In the genomic region with DNA sequence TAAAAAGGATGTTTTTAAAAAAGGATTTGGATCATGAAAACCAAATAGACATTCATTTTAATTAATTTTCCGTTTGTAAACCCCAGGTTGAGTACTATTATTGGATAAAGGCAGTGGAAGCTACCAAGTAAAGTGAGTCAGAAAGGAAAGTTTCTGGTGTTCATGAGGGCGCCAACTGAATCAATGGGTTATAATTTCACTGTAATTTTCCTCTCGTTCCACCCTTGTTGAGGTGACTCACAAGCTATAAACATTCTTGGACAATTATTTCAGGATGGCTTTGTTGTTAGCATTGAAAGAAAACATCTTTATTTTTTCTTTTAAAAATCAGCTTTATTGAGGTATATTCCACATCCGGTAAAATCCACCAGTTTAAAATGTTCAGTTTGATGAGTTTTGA, we compare ENCODE assay signal across 20 cellular contexts. TPM values are rescaled to one million over a fixed set of nuclear protein-coding genes. Genes with fewer than 3 reads are reported as not detected.
DNase-seq lines count a peak whose midpoint lies in the region; ATAC-seq and TF ChIP-seq lines count a peak whose summit lies in the region.
"Had no signal": no experiment of that assay in that cellular context is flagged by ENCODE, and none has a peak within 500 bp of the region (broad histone marks: within the 10 kb centered on the region; RNA-seq: fewer than 3 reads in every experiment).

No MANE protein-coding gene starts in this region.

- no peak overlapping the region for H3K27ac ChIP-seq in PC-9
- H3K27ac ChIP-seq: coronary artery, Peyer's patch, right atrium auricular region, upper lobe of left lung had no signal

- BruUV-seq in PC-9 (replicated peaks; lab: Mats Ljungman, UMichigan): no TSS peak

- no peaks in the 10 kb centered on the region for H3K27me3 ChIP-seq in PC-9 (ENCODE audit: insufficient read depth, low read depth)
- H3K27me3 ChIP-seq: Peyer's patch, right atrium auricular region, upper lobe of left lung had no signal

- H3K4me3 Mint-ChIP-seq in activated T-cell treated with anti-CD3 and anti-CD28 coated beads, Interleukin-2, amount 50 U/mL, for 72 hours: no peak overlapping the region
- H3K4me3 Mint-ChIP-seq: activated T-cell treated with anti-CD3 and anti-CD28 coated beads, Interleukin-2, amount 50 U/mL, for 4 hours; nephron progenitor cell; T-helper 1 cell treated with Interleukin-12 subunit alpha and Interleukin-12 subunit beta and Interleukin-4 antibody, amounts not matched to agents 30 μg/mL and 1 μg/mL, for 36 hours had no signal

- no peak for DNase-seq in activated T-cell treated with anti-CD3 and anti-CD28 coated beads, Interleukin-2, amount 50 U/mL, for 72 hours
- DNase-seq in activated T-cell treated with anti-CD3 and anti-CD28 coated beads, Interleukin-2, amount 50 U/mL, for 48 hours: no peak
- peak in 1 of 2 experiments; percentile 65 for DNase-seq in PC-9
- peak; percentile 59 for DNase-seq in dedifferentiated amniotic fluid mesenchymal stem cell (ENCODE audit: extremely low spot score)
- peak; percentile 68 for DNase-seq in stromal cell of bone marrow (ENCODE audit: low read depth)
- no peak for DNase-seq in activated gamma-delta T cell treated with Interleukin-2 at 50 U/mL for 16 hours
- no peak for DNase-seq in effector CD4-positive, alpha-beta T cell
- DNase-seq in NCI-H524 (lab: John Stamatoyannopoulos, UW): no peak
- DNase-seq: activated CD4-positive, alpha-beta T cell treated with anti-CD3 and anti-CD28 coated beads for 4 hours; activated T-cell treated with anti-CD3 and anti-CD28 coated beads, Interleukin-2, amount 50 U/mL, for 4 hours; amygdala; KG1; NCI-H1694 treated with DMSO at 0.1 percent for 48 hours; NCI-H510A; nephron progenitor cell; Peyer's patch; upper lobe of left lung had no signal

- H3K9me3 ChIP-seq in PC-9 (ENCODE audit: insufficient read depth, low read depth): no peaks in the 10 kb centered on the region
- H3K9me3 ChIP-seq: Peyer's patch, right atrium auricular region, upper lobe of left lung had no signal

- H3K9me2 ChIP-seq in PC-9 (ENCODE audit: insufficient read depth): no peaks in the 10 kb centered on the region

- peaks cover 16% of the 10 kb centered on the region for H3K27me3 Mint-ChIP-seq in activated T-cell treated with anti-CD3 and anti-CD28 coated beads, Interleukin-2, amount 50 U/mL, for 72 hours (ENCODE audit: low read depth)

- no peaks in the 10 kb centered on the region for H3K9me3 Mint-ChIP-seq in activated T-cell treated with anti-CD3 and anti-CD28 coated beads, Interleukin-2, amount 50 U/mL, for 72 hours
- H3K9me3 Mint-ChIP-seq: activated T-cell treated with anti-CD3 and anti-CD28 coated beads, Interleukin-2, amount 50 U/mL, for 4 hours; nephron progenitor cell; T-helper 1 cell treated with Interleukin-12 subunit alpha and Interleukin-12 subunit beta and Interleukin-4 antibody, amounts not matched to agents 30 μg/mL and 1 μg/mL, for 36 hours had no signal

- H3K27ac Mint-ChIP-seq in activated T-cell treated with anti-CD3 and anti-CD28 coated beads, Interleukin-2, amount 50 U/mL, for 72 hours: peak overlapping the region; percentile 44
- H3K27ac Mint-ChIP-seq: nephron progenitor cell; T-helper 1 cell treated with Interleukin-12 subunit alpha and Interleukin-12 subunit beta and Interleukin-4 antibody, amounts not matched to agents 30 μg/mL and 1 μg/mL, for 36 hours had no signal

- H3K4me2 ChIP-seq in PC-9: peak overlapping the region; percentile 9; the same call in 1 of the 2 replicates

- CTCF ChIA-PET in PC-9 (lab: Charles Lee): interaction anchor here (0.6 to 0.7 kb wide), 2 partner anchors 241 to 659 kb away, joined by 4 to 7 read pairs; partner anchors contain the start of gene CDK6

- H4K20me1 ChIP-seq in PC-9 (ENCODE audit: insufficient read depth): no peaks in the 10 kb centered on the region

- no peaks in the 10 kb centered on the region for H3K36me3 ChIP-seq in PC-9 (ENCODE audit: low read depth)
- H3K36me3 ChIP-seq: Peyer's patch, right atrium auricular region, upper lobe of left lung had no signal

- POLR2A ChIA-PET in PC-9 (lab: Charles Lee; ENCODE audit: unreplicated experiment): interaction anchor here (0.7 kb wide), 1 partner anchor 147 kb away, joined by 38 read pairs; no protein-coding TSS in a partner anchor

- no peaks in the 10 kb centered on the region for H3K36me3 Mint-ChIP-seq in activated T-cell treated with anti-CD3 and anti-CD28 coated beads, Interleukin-2, amount 50 U/mL, for 72 hours (ENCODE audit: insufficient read depth in 2 of 2)

- intact Hi-C loops in PC-9 (cut with micrococcal nuclease; ENCODE audit: unreplicated experiment): no loop called here

- no peak overlapping the region for H2AFZ ChIP-seq in PC-9

- no peak for TF ChIP-seq CTCF in PC-9 (conservative IDR thresholded peaks at IDR 0.05)

- H3K4me3 ChIP-seq in PC-9: no peak overlapping the region
- H3K4me3 ChIP-seq: coronary artery, Peyer's patch, right atrium auricular region, upper lobe of left lung had no signal

- ATAC-seq in activated T-cell treated with anti-CD3 and anti-CD28 coated beads, Interleukin-2, amount 50 U/mL, for 72 hours (replicated peaks in 1 of 2): no peak
- ATAC-seq: activated T-cell treated with anti-CD3 and anti-CD28 coated beads, Interleukin-2, amount 50 U/mL, for 4 hours had no signal

- H3K4me1 Mint-ChIP-seq in activated T-cell treated with anti-CD3 and anti-CD28 coated beads, Interleukin-2, amount 50 U/mL, for 72 hours (ENCODE audit: low read depth): peaks cover 18% of the 10 kb centered on the region
- H3K4me1 Mint-ChIP-seq: nephron progenitor cell had no signal

- peaks cover 4% of the 10 kb centered on the region; the same call in 1 of the 2 replicates for H3K4me1 ChIP-seq in PC-9 (replicated peaks; ENCODE audit: insufficient read depth)

- no peaks in the 10 kb centered on the region for H3K79me2 ChIP-seq in PC-9 (ENCODE audit: low read depth)

- peaks cover 3% of the 10 kb centered on the region; the same call in 1 of the 2 replicates for H3F3A ChIP-seq in PC-9 (ENCODE audit: insufficient read depth, low read depth)

RNA-seq across cellular contexts. Expression of gene FAM133B, which starts 5.1 kb away (rescaled TPM):
- total RNA-seq in activated T-cell treated with anti-CD3 and anti-CD28 coated beads, Interleukin-2, amount 50 U/mL, for 72 hours: 10 to 100 TPM; 30.3 to 35.7 TPM
- 33.7 TPM in 2 replicates for total RNA-seq in PC-9 (2021)

Comparison
In these comparisons a context has a peak if more than half of its experiments do, and no peak if none do; other contexts are left out.
1. DNase-seq: peak in dedifferentiated amniotic fluid mesenchymal stem cell (single experiment) and stromal cell of bone marrow (single experiment); none in activated T-cell treated with anti-CD3 and anti-CD28 coated beads, Interleukin-2, amount 50 U/mL, for 72 hours (0 of 2), activated T-cell treated with anti-CD3 and anti-CD28 coated beads, Interleukin-2, amount 50 U/mL, for 48 hours (0 of 2), activated gamma-delta T cell treated with Interleukin-2 at 50 U/mL for 16 hours (single experiment), effector CD4-positive, alpha-beta T cell (single experiment) and NCI-H524 (0 of 2).